ENCODE assay signal across 1 cellular context in genomic region chr17:57340160-57340981, GRCh38.
TF ChIP-seq lines count a peak whose summit lies in the region.

No MANE protein-coding gene starts in this region.

TF ChIP-seq in K562, 482 proteins besides CTCF, POLR2A, EP300 and RAD21 (continued from another document and continues in another):
- TF ChIP-seq, protein P1, sequence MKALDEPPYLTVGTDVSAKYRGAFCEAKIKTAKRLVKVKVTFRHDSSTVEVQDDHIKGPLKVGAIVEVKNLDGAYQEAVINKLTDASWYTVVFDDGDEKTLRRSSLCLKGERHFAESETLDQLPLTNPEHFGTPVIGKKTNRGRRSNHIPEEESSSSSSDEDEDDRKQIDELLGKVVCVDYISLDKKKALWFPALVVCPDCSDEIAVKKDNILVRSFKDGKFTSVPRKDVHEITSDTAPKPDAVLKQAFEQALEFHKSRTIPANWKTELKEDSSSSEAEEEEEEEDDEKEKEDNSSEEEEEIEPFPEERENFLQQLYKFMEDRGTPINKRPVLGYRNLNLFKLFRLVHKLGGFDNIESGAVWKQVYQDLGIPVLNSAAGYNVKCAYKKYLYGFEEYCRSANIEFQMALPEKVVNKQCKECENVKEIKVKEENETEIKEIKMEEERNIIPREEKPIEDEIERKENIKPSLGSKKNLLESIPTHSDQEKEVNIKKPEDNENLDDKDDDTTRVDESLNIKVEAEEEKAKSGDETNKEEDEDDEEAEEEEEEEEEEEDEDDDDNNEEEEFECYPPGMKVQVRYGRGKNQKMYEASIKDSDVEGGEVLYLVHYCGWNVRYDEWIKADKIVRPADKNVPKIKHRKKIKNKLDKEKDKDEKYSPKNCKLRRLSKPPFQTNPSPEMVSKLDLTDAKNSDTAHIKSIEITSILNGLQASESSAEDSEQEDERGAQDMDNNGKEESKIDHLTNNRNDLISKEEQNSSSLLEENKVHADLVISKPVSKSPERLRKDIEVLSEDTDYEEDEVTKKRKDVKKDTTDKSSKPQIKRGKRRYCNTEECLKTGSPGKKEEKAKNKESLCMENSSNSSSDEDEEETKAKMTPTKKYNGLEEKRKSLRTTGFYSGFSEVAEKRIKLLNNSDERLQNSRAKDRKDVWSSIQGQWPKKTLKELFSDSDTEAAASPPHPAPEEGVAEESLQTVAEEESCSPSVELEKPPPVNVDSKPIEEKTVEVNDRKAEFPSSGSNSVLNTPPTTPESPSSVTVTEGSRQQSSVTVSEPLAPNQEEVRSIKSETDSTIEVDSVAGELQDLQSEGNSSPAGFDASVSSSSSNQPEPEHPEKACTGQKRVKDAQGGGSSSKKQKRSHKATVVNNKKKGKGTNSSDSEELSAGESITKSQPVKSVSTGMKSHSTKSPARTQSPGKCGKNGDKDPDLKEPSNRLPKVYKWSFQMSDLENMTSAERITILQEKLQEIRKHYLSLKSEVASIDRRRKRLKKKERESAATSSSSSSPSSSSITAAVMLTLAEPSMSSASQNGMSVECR (CRISPR knock-in tag; IDR thresholded peaks at IDR 0.05) = no peak
- TF ChIP-seq ELF1 (tag; IDR thresholded peaks at IDR 0.05) (peak; percentile 62), NR4A1 (CRISPR knock-in tag; IDR thresholded peaks at IDR 0.05) (no peak), NR4A1 (tag; IDR thresholded peaks at IDR 0.05) (no peak), FOXK2 (conservative IDR thresholded peaks at IDR 0.05 in 1 of 2, IDR thresholded peaks at IDR 0.05 in 1 of 2; ENCODE audit: low read depth in 2 of 2) (peak; percentile 34 to 35; a peak in 1 of 4 replicates), RBM25 (IDR thresholded peaks at IDR 0.05; ENCODE audit: low read depth, low read length, severe bottlenecking) (peak; percentile 15), HDGF (IDR thresholded peaks at IDR 0.05) (0 out of 2 replicates have a peak, but pooled peaks have one; percentile 21), CEBPB (tag; IDR thresholded peaks at IDR 0.05) (peak; percentile 23; the same call in 1 of the 2 replicates), HDAC1 (IDR thresholded peaks at IDR 0.05) (peak in 1 of 2 experiments; percentile 75; a peak in 2 of 4 replicates), FOSL1 (tag; conservative IDR thresholded peaks at IDR 0.05) (peak; percentile 93), NFIC (IDR thresholded peaks at IDR 0.05) (peak; percentile 14; the same call in 1 of the 2 replicates), SMARCE1 (IDR thresholded peaks at IDR 0.05) (peak; percentile 84), NCOA4 (IDR thresholded peaks at IDR 0.05; ENCODE audit: partially characterized antibody) (no peak), MTA1 (IDR thresholded peaks at IDR 0.05; ENCODE audit: borderline replicate concordance) (peak; percentile 65), BHLHE40 (IDR thresholded peaks at IDR 0.05; ENCODE audit: low read length) (peak; percentile 57; the same call in 1 of the 2 replicates), C11orf30 (IDR thresholded peaks at IDR 0.05; ENCODE audit: low read depth) (peak; percentile 63; the same call in 1 of the 2 replicates), MAFG (tag; conservative IDR thresholded peaks at IDR 0.05) (peak; percentile 58; the same call in 1 of the 2 replicates), JUN (IDR thresholded peaks at IDR 0.05; ENCODE audit: borderline replicate concordance, low read depth, low read length) (peak; percentile 47; the same call in 1 of the 2 replicates), JUN (CRISPR knock-in tag; IDR thresholded peaks at IDR 0.05; ENCODE audit: borderline replicate concordance) (no peak), ATF7 (IDR thresholded peaks at IDR 0.05) (peak; percentile 47; the same call in 1 of the 2 replicates), TRIM24 (IDR thresholded peaks at IDR 0.05) (peak in 1 of 2 experiments; percentile 58; a peak in 2 of 4 replicates), ARNT (IDR thresholded peaks at IDR 0.05) (0 out of 4 replicates have a peak, but pooled peaks of 1 of the 2 experiments have one; percentile 48), PHF20 (IDR thresholded peaks at IDR 0.05; ENCODE audit: partially characterized antibody) (no peak), YY1 (IDR thresholded peaks at IDR 0.05; ENCODE audit: borderline replicate concordance in 1 of 3, control insufficient read depth in 1 of 3, extremely low read depth in 1 of 3, insufficient read depth in 3 of 3, insufficient read length in 1 of 3, insufficient replicate concordance in 2 of 3, low read depth in 1 of 3, low read length in 2 of 3) (peak in 1 of 3 experiments; percentile 25), RCOR1 (IDR thresholded peaks at IDR 0.05; ENCODE audit: borderline replicate concordance in 1 of 2, low read depth in 2 of 2, low read length in 2 of 2) (peak in 1 of 2 experiments; percentile 76; a peak in 2 of 4 replicates), CC2D1A (IDR thresholded peaks at IDR 0.05) (0 out of 2 replicates have a peak, but pooled peaks have one; percentile 27), HDAC3 (IDR thresholded peaks at IDR 0.05; ENCODE audit: borderline replicate concordance, partially characterized antibody) (no peak), ASH1L (IDR thresholded peaks at IDR 0.05; ENCODE audit: borderline replicate concordance, low read depth, partially characterized antibody) (no peak), ZNF696 (CRISPR knock-in tag; conservative IDR thresholded peaks at IDR 0.05) (no peak), KDM1A (IDR thresholded peaks at IDR 0.05) (peak; percentile 55 to 66; a peak in 3 of 4 replicates), MEF2D (tag; conservative IDR thresholded peaks at IDR 0.05; ENCODE audit: low read depth) (0 out of 2 replicates have a peak, but pooled peaks have one; percentile 18), FOXP4 (CRISPR knock-in tag; IDR thresholded peaks at IDR 0.05; ENCODE audit: borderline replicate concordance) (0 out of 2 replicates have a peak, but pooled peaks have one; percentile 51), NELFE (IDR thresholded peaks at IDR 0.05; ENCODE audit: insufficient read depth, insufficient read length) (no peak), MLLT1 (IDR thresholded peaks at IDR 0.05) (peak in 1 of 2 experiments; percentile 83; a peak in 2 of 4 replicates), ESRRA (IDR thresholded peaks at IDR 0.05; ENCODE audit: borderline replicate concordance, low read depth) (peak; percentile 88; the same call in 1 of the 2 replicates), TFAP4 (CRISPR knock-in tag; IDR thresholded peaks at IDR 0.05; ENCODE audit: borderline replicate concordance) (peak; percentile 55; the same call in 1 of the 2 replicates), ATF1 (CRISPR knock-in tag; IDR thresholded peaks at IDR 0.05) (no peak), ATF1 (tag; IDR thresholded peaks at IDR 0.05) (0 out of 2 replicates have a peak, but pooled peaks have one; percentile 14), TARDBP (IDR thresholded peaks at IDR 0.05) (no peak), SRSF9 (IDR thresholded peaks at IDR 0.05; ENCODE audit: borderline replicate concordance, low read depth, low read length) (no peak), GATA2 (CRISPR knock-in tag; IDR thresholded peaks at IDR 0.05) (peak; percentile 79), TBL1XR1 (IDR thresholded peaks at IDR 0.05; ENCODE audit: low read length in 2 of 2) (no peak), SREBF1 (IDR thresholded peaks at IDR 0.05; ENCODE audit: borderline replicate concordance, low read depth, low read length) (peak; percentile 70; the same call in 1 of the 2 replicates), CTBP1 (IDR thresholded peaks at IDR 0.05; ENCODE audit: borderline replicate concordance) (peak; percentile 83), PYGO2 (tag; IDR thresholded peaks at IDR 0.05) (no peak), LEF1 (IDR thresholded peaks at IDR 0.05) (0 out of 2 replicates have a peak, but pooled peaks have one; percentile 43), ZNF316 (IDR thresholded peaks at IDR 0.05) (peak; percentile 67), ARID1B (IDR thresholded peaks at IDR 0.05) (peak; percentile 69), ZBTB1 (CRISPR knock-in tag; IDR thresholded peaks at IDR 0.05; ENCODE audit: borderline replicate concordance, low read depth) (peak; percentile 71; the same call in 1 of the 2 replicates), MEIS2 (IDR thresholded peaks at IDR 0.05; ENCODE audit: partially characterized antibody) (peak; percentile 28), ZEB2 (IDR thresholded peaks at IDR 0.05) (peak; percentile 84), KLF13 (tag; IDR thresholded peaks at IDR 0.05; ENCODE audit: borderline replicate concordance, low read depth) (no peak)
- TF ChIP-seq, protein P2, sequence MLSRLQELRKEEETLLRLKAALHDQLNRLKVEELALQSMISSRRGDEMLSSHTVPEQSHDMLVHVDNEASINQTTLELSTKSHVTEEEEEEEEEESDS (CRISPR knock-in tag; IDR thresholded peaks at IDR 0.05) = no peak
- TF ChIP-seq, protein P3, sequence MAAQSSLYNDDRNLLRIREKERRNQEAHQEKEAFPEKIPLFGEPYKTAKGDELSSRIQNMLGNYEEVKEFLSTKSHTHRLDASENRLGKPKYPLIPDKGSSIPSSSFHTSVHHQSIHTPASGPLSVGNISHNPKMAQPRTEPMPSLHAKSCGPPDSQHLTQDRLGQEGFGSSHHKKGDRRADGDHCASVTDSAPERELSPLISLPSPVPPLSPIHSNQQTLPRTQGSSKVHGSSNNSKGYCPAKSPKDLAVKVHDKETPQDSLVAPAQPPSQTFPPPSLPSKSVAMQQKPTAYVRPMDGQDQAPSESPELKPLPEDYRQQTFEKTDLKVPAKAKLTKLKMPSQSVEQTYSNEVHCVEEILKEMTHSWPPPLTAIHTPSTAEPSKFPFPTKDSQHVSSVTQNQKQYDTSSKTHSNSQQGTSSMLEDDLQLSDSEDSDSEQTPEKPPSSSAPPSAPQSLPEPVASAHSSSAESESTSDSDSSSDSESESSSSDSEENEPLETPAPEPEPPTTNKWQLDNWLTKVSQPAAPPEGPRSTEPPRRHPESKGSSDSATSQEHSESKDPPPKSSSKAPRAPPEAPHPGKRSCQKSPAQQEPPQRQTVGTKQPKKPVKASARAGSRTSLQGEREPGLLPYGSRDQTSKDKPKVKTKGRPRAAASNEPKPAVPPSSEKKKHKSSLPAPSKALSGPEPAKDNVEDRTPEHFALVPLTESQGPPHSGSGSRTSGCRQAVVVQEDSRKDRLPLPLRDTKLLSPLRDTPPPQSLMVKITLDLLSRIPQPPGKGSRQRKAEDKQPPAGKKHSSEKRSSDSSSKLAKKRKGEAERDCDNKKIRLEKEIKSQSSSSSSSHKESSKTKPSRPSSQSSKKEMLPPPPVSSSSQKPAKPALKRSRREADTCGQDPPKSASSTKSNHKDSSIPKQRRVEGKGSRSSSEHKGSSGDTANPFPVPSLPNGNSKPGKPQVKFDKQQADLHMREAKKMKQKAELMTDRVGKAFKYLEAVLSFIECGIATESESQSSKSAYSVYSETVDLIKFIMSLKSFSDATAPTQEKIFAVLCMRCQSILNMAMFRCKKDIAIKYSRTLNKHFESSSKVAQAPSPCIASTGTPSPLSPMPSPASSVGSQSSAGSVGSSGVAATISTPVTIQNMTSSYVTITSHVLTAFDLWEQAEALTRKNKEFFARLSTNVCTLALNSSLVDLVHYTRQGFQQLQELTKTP (IDR thresholded peaks at IDR 0.05; ENCODE audit: low read depth in 1 of 2, partially characterized antibody in 2 of 2) = peak; percentile 32 to 65
- TF ChIP-seq, protein P4, sequence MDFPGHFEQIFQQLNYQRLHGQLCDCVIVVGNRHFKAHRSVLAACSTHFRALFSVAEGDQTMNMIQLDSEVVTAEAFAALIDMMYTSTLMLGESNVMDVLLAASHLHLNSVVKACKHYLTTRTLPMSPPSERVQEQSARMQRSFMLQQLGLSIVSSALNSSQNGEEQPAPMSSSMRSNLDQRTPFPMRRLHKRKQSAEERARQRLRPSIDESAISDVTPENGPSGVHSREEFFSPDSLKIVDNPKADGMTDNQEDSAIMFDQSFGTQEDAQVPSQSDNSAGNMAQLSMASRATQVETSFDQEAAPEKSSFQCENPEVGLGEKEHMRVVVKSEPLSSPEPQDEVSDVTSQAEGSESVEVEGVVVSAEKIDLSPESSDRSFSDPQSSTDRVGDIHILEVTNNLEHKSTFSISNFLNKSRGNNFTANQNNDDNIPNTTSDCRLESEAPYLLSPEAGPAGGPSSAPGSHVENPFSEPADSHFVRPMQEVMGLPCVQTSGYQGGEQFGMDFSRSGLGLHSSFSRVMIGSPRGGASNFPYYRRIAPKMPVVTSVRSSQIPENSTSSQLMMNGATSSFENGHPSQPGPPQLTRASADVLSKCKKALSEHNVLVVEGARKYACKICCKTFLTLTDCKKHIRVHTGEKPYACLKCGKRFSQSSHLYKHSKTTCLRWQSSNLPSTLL (IDR thresholded peaks at IDR 0.05) = no peak
- TF ChIP-seq, protein P5, sequence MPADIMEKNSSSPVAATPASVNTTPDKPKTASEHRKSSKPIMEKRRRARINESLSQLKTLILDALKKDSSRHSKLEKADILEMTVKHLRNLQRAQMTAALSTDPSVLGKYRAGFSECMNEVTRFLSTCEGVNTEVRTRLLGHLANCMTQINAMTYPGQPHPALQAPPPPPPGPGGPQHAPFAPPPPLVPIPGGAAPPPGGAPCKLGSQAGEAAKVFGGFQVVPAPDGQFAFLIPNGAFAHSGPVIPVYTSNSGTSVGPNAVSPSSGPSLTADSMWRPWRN (IDR thresholded peaks at IDR 0.05; ENCODE audit: low read depth) = peak; percentile 74
